21 cellular contexts compared by ENCODE assay signal in the genomic region with DNA sequence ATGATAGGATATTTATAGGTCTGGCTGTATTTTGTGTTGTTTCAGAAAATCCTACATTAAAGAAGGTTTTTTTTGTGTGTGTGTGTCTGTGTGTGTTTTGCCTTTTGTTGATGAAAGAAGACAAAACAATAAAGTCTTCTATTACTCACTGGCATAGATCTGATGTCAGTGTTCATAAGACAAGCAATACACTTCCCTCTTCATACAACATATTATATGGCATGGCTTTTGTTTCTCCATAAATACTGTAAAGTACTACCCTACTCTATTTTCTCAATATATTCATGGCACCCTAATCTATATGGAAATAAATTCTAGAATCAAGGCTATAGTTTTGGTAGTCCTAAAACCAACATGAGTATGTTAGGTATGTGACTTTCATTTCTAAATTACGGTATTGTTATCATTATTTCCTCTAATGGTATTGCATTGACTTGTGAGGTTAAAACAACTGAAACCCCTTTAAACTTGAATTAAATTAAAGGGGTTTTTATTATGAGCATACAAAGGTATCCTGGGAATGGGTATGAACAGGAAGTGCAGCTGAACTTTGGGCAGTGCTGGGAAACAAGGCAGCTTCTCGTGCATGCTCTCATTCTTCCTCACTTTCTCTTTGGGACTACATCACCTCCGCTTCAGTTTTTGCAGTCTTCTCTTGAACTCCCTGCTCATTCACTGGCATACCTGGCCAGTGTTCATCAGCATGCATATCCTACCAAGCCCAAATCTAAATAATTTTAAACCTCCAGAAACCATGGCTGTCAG.
DNase-seq lines count a peak whose midpoint lies in the region; ATAC-seq and TF ChIP-seq lines count a peak whose summit lies in the region.
"Had no signal": no experiment of that assay in that cellular context is flagged by ENCODE, and none has a peak within 500 bp of the region (broad histone marks: within the 10 kb centered on the region; RNA-seq: fewer than 3 reads in every experiment).

No MANE protein-coding gene starts in this region.

- H3K9me3 ChIP-seq in heart left ventricle (no peaks in the 10 kb centered on the region), right cardiac atrium (ENCODE audit: control insufficient read depth, low read length) (no peaks in the 10 kb centered on the region)
- H3K9me3 ChIP-seq: A549, body of pancreas had no signal

- peaks cover 0 to 7% (median 0%) of the 10 kb centered on the region in 9 donors for H3K36me3 ChIP-seq in heart left ventricle

- no peaks in the 10 kb centered on the region for H3K9me3 Mint-ChIP-seq in neural crest cell

- TF ChIP-seq POLR2A in heart left ventricle (IDR thresholded peaks at IDR 0.05) = no peak

- H3K36me3 Mint-ChIP-seq in neural crest cell (ENCODE audit: low read depth) = no peaks in the 10 kb centered on the region
- H3K36me3 Mint-ChIP-seq: activated naive CD8-positive, alpha-beta T cell had no signal

- H3K27ac Mint-ChIP-seq in neural crest cell (ENCODE audit: unreplicated experiment) = peak overlapping the region; percentile 82
- H3K27ac Mint-ChIP-seq: activated naive CD8-positive, alpha-beta T cell had no signal

- peaks cover 31% of the 10 kb centered on the region for H3K4me1 Mint-ChIP-seq in neural crest cell

- 19 to 53% (median 27%) methylated on average over 3 of the region's 3 CpGs for WGBS in heart left ventricle, 4 donors
- WGBS in right cardiac atrium = 22% methylated on average over 3 of the region's 3 CpGs

- in situ Hi-C loops in KBM-7 (cut with MboI; ENCODE audit: low pct_unique_long_range_greater_than_20kb, low sequenced_read_pairs) = no loop called here

- H3K27me3 Mint-ChIP-seq in neural crest cell (ENCODE audit: low read depth) = no peaks in the 10 kb centered on the region
- H3K27me3 Mint-ChIP-seq: activated naive CD8-positive, alpha-beta T cell had no signal

- intact Hi-C loops in heart left ventricle (cut with DNase I) = no loop called here
- intact Hi-C loops in Right ventricle myocardium inferior (cut with DNase I) = no loop called here
- intact Hi-C loops in right cardiac atrium (cut with DNase I) = no loop called here

- ATAC-seq in heart left ventricle = no peak
- no peak for ATAC-seq in Right ventricle myocardium inferior
- ATAC-seq in right cardiac atrium = no peak
- no peak for ATAC-seq in GM19395 (IDR thresholded peaks at IDR 0.05; ENCODE audit: unreplicated experiment)
- ATAC-seq: body of pancreas, HCT116 had no signal

- H3K27ac ChIP-seq in heart left ventricle (peak overlapping the region in 9 of 12 donors; percentile 12 to 69 (median 45)), right cardiac atrium (ENCODE audit: low read length) (peak overlapping the region; percentile 42)
- H3K27ac ChIP-seq: A549, HL-60 had no signal

- H3K27me3 ChIP-seq in heart left ventricle = no peaks in the 10 kb centered on the region
- H3K27me3 ChIP-seq in right cardiac atrium (ENCODE audit: control insufficient read depth, insufficient read depth) = no peaks in the 10 kb centered on the region
- H3K27me3 ChIP-seq: body of pancreas had no signal

- TF ChIP-seq CTCF in heart left ventricle (IDR thresholded peaks at IDR 0.05) (no peak), neural crest cell (conservative IDR thresholded peaks at IDR 0.05) (no peak)

- H3K4me3 ChIP-seq in heart left ventricle = peak overlapping the region in 2 of 12 donors; percentile 3 to 13
- H3K4me3 ChIP-seq in right cardiac atrium (ENCODE audit: low read length) = no peak overlapping the region
- H3K4me3 ChIP-seq: A549, body of pancreas had no signal

- H3K4me1 ChIP-seq in heart left ventricle (peaks cover 3 to 68% (median 53%) of the 10 kb centered on the region in 12 donors), right cardiac atrium (ENCODE audit: control insufficient read depth, insufficient read depth, low read length) (peaks cover 14% of the 10 kb centered on the region)

- DNase-seq in heart left ventricle = no peak
- no peak for DNase-seq in Right ventricle myocardium inferior (ENCODE audit: missing footprints)
- no peak for DNase-seq in right cardiac atrium
- no peak for DNase-seq in neural crest cell (ENCODE audit: low read depth, low spot score)
- DNase-seq in KBM-7 = no peak
- no peak for DNase-seq in AG20443 (ENCODE audit: low spot score)
- DNase-seq in GM03348 (ENCODE audit: low spot score) = no peak
- DNase-seq: activated CD4-positive, alpha-beta T cell treated with anti-CD3 and anti-CD28 coated beads, Interleukin-2, amount 50 U/mL, for 1 hour; activated T-cell treated with anti-CD3 and anti-CD28 coated beads, Interleukin-2, amount 50 U/mL, for 1 hour; body of pancreas; C1 segment of cervical spinal cord; GF-D8; head of caudate nucleus; NCI-H2029 treated with DMSO at 0.1 percent for 48 hours; NCI-H510A treated with DMSO at 0.1 percent for 48 hours; stimulated activated CD4-positive, alpha-beta T cell treated with anti-CD3 and anti-CD28 coated beads, Interleukin-4, amount 100 ng/mL, for 24 hours had no signal

- H3K4me3 Mint-ChIP-seq in neural crest cell = no peak overlapping the region
- H3K4me3 Mint-ChIP-seq: activated naive CD8-positive, alpha-beta T cell had no signal
